ENCODE assay signal across 1 cellular context in genomic region chr1:22228074-22228473, GRCh38.
TF ChIP-seq lines count a peak whose summit lies in the region.

No MANE protein-coding gene starts in this region.

TF ChIP-seq in K562, 482 proteins besides CTCF, POLR2A, EP300 and RAD21:
- TF ChIP-seq SMARCA5 (IDR thresholded peaks at IDR 0.05) (peak; percentile 65; the same call in 1 of the 2 replicates), XRCC4 (IDR thresholded peaks at IDR 0.05; ENCODE audit: extremely low read depth, insufficient read depth, insufficient read length) (no peak), PTBP1 (IDR thresholded peaks at IDR 0.05; ENCODE audit: low read depth, low read length) (0 out of 2 replicates have a peak, but pooled peaks have one; percentile 22), RBM25 (IDR thresholded peaks at IDR 0.05; ENCODE audit: low read depth, low read length, severe bottlenecking) (peak; percentile 68), WHSC1 (IDR thresholded peaks at IDR 0.05; ENCODE audit: low read length) (no peak), BCOR (IDR thresholded peaks at IDR 0.05) (peak; percentile 68; the same call in 1 of the 2 replicates), PPARD (CRISPR knock-in tag; IDR thresholded peaks at IDR 0.05) (no peak), ZFP36 (IDR thresholded peaks at IDR 0.05; ENCODE audit: low read depth, low read length, partially characterized antibody) (peak; percentile 67), NBN (IDR thresholded peaks at IDR 0.05; ENCODE audit: low read depth) (no peak)
